9 cellular contexts compared by ENCODE assay signal in the genomic region with DNA sequence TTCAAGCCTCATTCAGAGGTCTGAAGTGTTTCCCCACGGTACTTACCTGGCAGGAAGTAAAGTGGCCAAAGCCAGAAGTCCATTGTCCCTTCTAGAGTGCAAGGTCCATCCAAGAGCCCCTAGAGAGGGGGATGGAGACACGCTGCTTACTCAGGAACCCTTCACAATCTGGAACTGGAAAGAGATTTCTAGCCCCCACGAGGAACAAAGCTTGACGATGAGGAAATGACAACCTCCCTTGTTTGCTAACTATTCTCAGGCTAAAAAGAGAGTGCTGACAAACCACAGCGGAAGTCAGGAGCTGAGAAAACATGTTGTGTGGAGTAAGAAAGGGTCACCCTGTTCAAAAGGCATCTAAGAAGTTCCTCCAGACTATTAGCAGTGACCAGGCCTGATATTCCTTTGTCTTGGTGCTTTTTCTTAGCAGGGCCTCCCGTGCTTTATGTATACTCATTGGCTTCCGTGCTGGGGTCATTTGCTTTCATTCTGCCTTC. TPM values are rescaled to one million over a fixed set of nuclear protein-coding genes. Genes with fewer than 3 reads are reported as not detected.
DNase-seq lines count a peak whose midpoint lies in the region; ATAC-seq, FAIRE-seq and TF ChIP-seq lines count a peak whose summit lies in the region.
"Had no signal": no experiment of that assay in that cellular context is flagged by ENCODE, and none has a peak within 500 bp of the region (broad histone marks: within the 10 kb centered on the region; RNA-seq: fewer than 3 reads in every experiment).

A gene with protein sequence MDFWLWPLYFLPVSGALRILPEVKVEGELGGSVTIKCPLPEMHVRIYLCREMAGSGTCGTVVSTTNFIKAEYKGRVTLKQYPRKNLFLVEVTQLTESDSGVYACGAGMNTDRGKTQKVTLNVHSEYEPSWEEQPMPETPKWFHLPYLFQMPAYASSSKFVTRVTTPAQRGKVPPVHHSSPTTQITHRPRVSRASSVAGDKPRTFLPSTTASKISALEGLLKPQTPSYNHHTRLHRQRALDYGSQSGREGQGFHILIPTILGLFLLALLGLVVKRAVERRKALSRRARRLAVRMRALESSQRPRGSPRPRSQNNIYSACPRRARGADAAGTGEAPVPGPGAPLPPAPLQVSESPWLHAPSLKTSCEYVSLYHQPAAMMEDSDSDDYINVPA (minus strand): TSS at position 170 of the 494 bp plus-strand sequence. CDS start 87 bp downstream, at position 83.

- TF ChIP-seq CTCF in GM12865 (IDR thresholded peaks at IDR 0.05; ENCODE audit: insufficient read depth, low read depth, low read length, missing control alignments) (no peak), neural crest cell (conservative IDR thresholded peaks at IDR 0.05) (no peak)

- no peaks in the 10 kb centered on the region for H3K36me3 Mint-ChIP-seq in neural crest cell (ENCODE audit: low read depth)

- H3K4me3 ChIP-seq in GM12865 (ENCODE audit: low read depth, low read length), result peak within 1 kb of the TSS; percentile 61

- ATAC-seq in HG02763 (IDR thresholded peaks at IDR 0.05; ENCODE audit: unreplicated experiment), result no peak
- no peak for ATAC-seq in GM19035 (IDR thresholded peaks at IDR 0.05; ENCODE audit: unreplicated experiment)

- no peak for TF ChIP-seq POLR2A in H54 (IDR thresholded peaks at IDR 0.05; ENCODE audit: low read depth, low read length)

- no peaks in the 10 kb centered on the region for H3K4me1 Mint-ChIP-seq in neural crest cell

- H3K27me3 Mint-ChIP-seq in neural crest cell (ENCODE audit: low read depth), result peaks cover 2% of the 10 kb centered on the region

- H3K4me3 Mint-ChIP-seq in neural crest cell, result no peak within 1 kb of the TSS

- peak; percentile 85 for DNase-seq in GM12865 (ENCODE audit: low read depth)
- peak; percentile 73 for DNase-seq in KBM-7
- DNase-seq in activated T-cell treated with anti-CD3 and anti-CD28 coated beads, Interleukin-2, amount 50 U/mL, for 48 hours, result peak; percentile 54 to 56
- DNase-seq in neural crest cell (ENCODE audit: low read depth, low spot score), result no peak
- DNase-seq in islet precursor cell, result no peak
- DNase-seq in H54 (ENCODE audit: insufficient read length, low spot score), result no peak

- FAIRE-seq in H54 (lab: Jason Lieb, UNC), result no peak

- in situ Hi-C loops in KBM-7 (cut with MboI; ENCODE audit: low pct_unique_long_range_greater_than_20kb, low sequenced_read_pairs), result loop anchor here (25.0 kb wide), 1 partner anchor 185 kb away; no protein-coding TSS in a partner anchor

- no peaks in the 10 kb centered on the region for H3K9me3 Mint-ChIP-seq in neural crest cell

- peak within 1 kb of the TSS; percentile 3 for H3K27ac Mint-ChIP-seq in neural crest cell (ENCODE audit: unreplicated experiment)

RNA-seq across cellular contexts. Expression of the gene that starts here (rescaled TPM):
- not detected in 2 replicates for total RNA-seq in neural crest cell
- total RNA-seq: lung microvascular endothelial cell had no signal

Comparison
In these comparisons a context has a peak if more than half of its experiments do, and no peak if none do; other contexts are left out.
1. DNase-seq: peak in GM12865 (single experiment), KBM-7 (single experiment) and activated T-cell treated with anti-CD3 and anti-CD28 coated beads, Interleukin-2, amount 50 U/mL, for 48 hours (2 of 2); none in neural crest cell (single experiment), islet precursor cell (single experiment) and H54 (single experiment).